1 cellular context compared by ENCODE assay signal in genomic region chr2:27003857-27004256, GRCh38.
TF ChIP-seq lines count a peak whose summit lies in the region.

No MANE protein-coding gene starts in this region.

TF ChIP-seq in K562, 482 proteins besides CTCF, POLR2A, EP300 and RAD21 (continued from another document and continues in another):
- TF ChIP-seq VEZF1 (CRISPR knock-in tag; IDR thresholded peaks at IDR 0.05) (0 out of 2 replicates have a peak, but pooled peaks have one; percentile 9), MEIS2 (IDR thresholded peaks at IDR 0.05; ENCODE audit: partially characterized antibody) (peak; percentile 31), ZBTB8A (IDR thresholded peaks at IDR 0.05; ENCODE audit: partially characterized antibody) (no peak), MED1 (CRISPR knock-in tag; IDR thresholded peaks at IDR 0.05; ENCODE audit: borderline replicate concordance) (no peak), KAT7 (CRISPR knock-in tag; IDR thresholded peaks at IDR 0.05; ENCODE audit: borderline replicate concordance) (no peak), EWSR1 (IDR thresholded peaks at IDR 0.05; ENCODE audit: borderline replicate concordance, low read depth, partially characterized antibody) (no peak), PREB (CRISPR knock-in tag; IDR thresholded peaks at IDR 0.05) (no peak), HMGXB4 (CRISPR knock-in tag; IDR thresholded peaks at IDR 0.05) (no peak), REST (CRISPR knock-in tag; IDR thresholded peaks at IDR 0.05; ENCODE audit: low read depth) (no peak), NR2C1 (IDR thresholded peaks at IDR 0.05) (no peak), NR2C1 (tag; IDR thresholded peaks at IDR 0.05) (peak; percentile 34; the same call in 1 of the 2 replicates), RFX1 (IDR thresholded peaks at IDR 0.05) (no peak), DIDO1 (tag; IDR thresholded peaks at IDR 0.05; ENCODE audit: low read depth) (no peak), TAF1 (IDR thresholded peaks at IDR 0.05; ENCODE audit: control insufficient read depth, extremely low read depth, insufficient read depth, low read length, severe bottlenecking) (no peak), IRF1 (CRISPR knock-in tag; IDR thresholded peaks at IDR 0.05; ENCODE audit: borderline replicate concordance) (no peak), ZNF740 (CRISPR knock-in tag; IDR thresholded peaks at IDR 0.05) (no peak), ZNF740 (tag; IDR thresholded peaks at IDR 0.05) (0 out of 4 replicates have a peak, but pooled peaks of 1 of the 2 experiments have one; percentile 22), ASH1L (IDR thresholded peaks at IDR 0.05; ENCODE audit: borderline replicate concordance, low read depth, partially characterized antibody) (no peak), CBFB (CRISPR knock-in tag; IDR thresholded peaks at IDR 0.05) (no peak), ZNF766 (CRISPR knock-in tag; conservative IDR thresholded peaks at IDR 0.05) (peak; percentile 53; the same call in 1 of the 2 replicates), ZNF239 (CRISPR knock-in tag; IDR thresholded peaks at IDR 0.05) (0 out of 2 replicates have a peak, but pooled peaks have one; percentile 19), NR2F6 (CRISPR knock-in tag; IDR thresholded peaks at IDR 0.05) (no peak), CREB3L1 (IDR thresholded peaks at IDR 0.05; ENCODE audit: borderline replicate concordance, low read depth) (no peak), SPI1 (IDR thresholded peaks at IDR 0.05; ENCODE audit: borderline replicate concordance, low read depth, low read length) (peak; percentile 65), CUX1 (CRISPR knock-in tag; IDR thresholded peaks at IDR 0.05) (no peak), ZNF175 (CRISPR knock-in tag; IDR thresholded peaks at IDR 0.05; ENCODE audit: low read depth) (0 out of 2 replicates have a peak, but pooled peaks have one; percentile 42), OTX1 (CRISPR knock-in tag; IDR thresholded peaks at IDR 0.05) (no peak), GMEB1 (CRISPR knock-in tag; IDR thresholded peaks at IDR 0.05) (no peak), TEAD1 (CRISPR knock-in tag; IDR thresholded peaks at IDR 0.05) (no peak), E4F1 (CRISPR knock-in tag; IDR thresholded peaks at IDR 0.05; ENCODE audit: borderline replicate concordance) (no peak), IRF2 (CRISPR knock-in tag; IDR thresholded peaks at IDR 0.05) (no peak), ARHGAP35 (IDR thresholded peaks at IDR 0.05; ENCODE audit: partially characterized antibody) (no peak), ESRRA (IDR thresholded peaks at IDR 0.05; ENCODE audit: borderline replicate concordance, low read depth) (no peak), KLF6 (CRISPR knock-in tag; IDR thresholded peaks at IDR 0.05; ENCODE audit: borderline replicate concordance) (no peak), MEF2D (tag; conservative IDR thresholded peaks at IDR 0.05; ENCODE audit: low read depth) (0 out of 2 replicates have a peak, but pooled peaks have one; percentile 32), ATF7 (IDR thresholded peaks at IDR 0.05) (no peak), HDAC3 (IDR thresholded peaks at IDR 0.05; ENCODE audit: borderline replicate concordance, partially characterized antibody) (no peak)
